Comparison of ENCODE assay signal across 12 cellular contexts in genomic region chr14:96512602-96513397, GRCh38. TPM values are rescaled to one million over a fixed set of nuclear protein-coding genes. Genes with fewer than 3 reads are reported as not detected.
A peak's percentile ranks its signal among the peaks of the same experiment; 100 is the strongest.
DNase-seq lines count a peak whose midpoint lies in the region; FAIRE-seq lines count a peak whose summit lies in the region.
"Had no signal": no experiment of that assay in that cellular context is flagged by ENCODE, and none has a peak within 500 bp of the region (broad histone marks: within the 10 kb centered on the region; RNA-seq: fewer than 3 reads in every experiment).

No MANE protein-coding gene starts in this region.

- H3K27ac Mint-ChIP-seq in activated naive CD4-positive, alpha-beta T cell treated with anti-CD3 and anti-CD28 coated beads, Interleukin-2, amount 50 U/mL, for 24 hours: no peak overlapping the region
- H3K27ac Mint-ChIP-seq in IgD-negative memory B cell: peak overlapping the region in 2 of 3 donors; percentile 16 to 42
- H3K27ac Mint-ChIP-seq: stimulated activated effector memory CD8-positive, alpha-beta T cell treated with anti-CD3 and anti-CD28 coated beads, Interleukin-12 subunit alpha, Interleukin-12 subunit beta, amount 100 ng/mL, for 72 hours had no signal

- H3K9me3 ChIP-seq in iPS-20b (ENCODE audit: insufficient read depth, low read depth, low read length): no peaks in the 10 kb centered on the region
- no peaks in the 10 kb centered on the region for H3K9me3 ChIP-seq in small intestine (ENCODE audit: control insufficient read depth, low read depth)

- 59 to 81% (median 73%) methylated on average over 5 of the region's 5 CpGs for WGBS in small intestine, 3 donors

- H3K9ac ChIP-seq in iPS-20b (ENCODE audit: low read depth, low read length): peak overlapping the region; percentile 23; the same call in 1 of the 2 replicates

- H3K4me3 ChIP-seq in iPS-20b (ENCODE audit: low read length) (peak overlapping the region; percentile 45), small intestine (ENCODE audit: low read depth in 1 of 2, low read length in 2 of 2) (no peak overlapping the region)

- FAIRE-seq in small intestine (lab: Jason Lieb, UNC): no peak

- no peak overlapping the region for H3K27ac ChIP-seq in iPS-20b (ENCODE audit: low read length)
- no peak overlapping the region for H3K27ac ChIP-seq in small intestine (ENCODE audit: low read depth in 1 of 2, low read length in 1 of 2)
- H3K27ac ChIP-seq: brain microvascular endothelial cell had no signal

- no peaks in the 10 kb centered on the region for H3K27me3 Mint-ChIP-seq in activated naive CD4-positive, alpha-beta T cell treated with anti-CD3 and anti-CD28 coated beads, Interleukin-2, amount 50 U/mL, for 24 hours
- no peaks in the 10 kb centered on the region for H3K27me3 Mint-ChIP-seq in IgD-negative memory B cell

- H3K4me3 Mint-ChIP-seq in activated naive CD4-positive, alpha-beta T cell treated with anti-CD3 and anti-CD28 coated beads, Interleukin-2, amount 50 U/mL, for 24 hours: peak overlapping the region; percentile 47
- peak overlapping the region in 2 of 4 donors; percentile 38 to 73 for H3K4me3 Mint-ChIP-seq in IgD-negative memory B cell
- H3K4me3 Mint-ChIP-seq: stimulated activated effector memory CD8-positive, alpha-beta T cell treated with anti-CD3 and anti-CD28 coated beads, Interleukin-12 subunit alpha, Interleukin-12 subunit beta, amount 100 ng/mL, for 72 hours had no signal

- H3K27me3 ChIP-seq in iPS-20b (ENCODE audit: insufficient read depth, low read length): no peaks in the 10 kb centered on the region
- H3K27me3 ChIP-seq in small intestine (ENCODE audit: control insufficient read depth in 2 of 2, insufficient read depth in 2 of 2, low read length in 2 of 2): no peaks in the 10 kb centered on the region
- H3K27me3 ChIP-seq: brain microvascular endothelial cell had no signal

- H3K36me3 ChIP-seq in iPS-20b (ENCODE audit: insufficient read depth, low read depth, low read length) (no peaks in the 10 kb centered on the region), small intestine (ENCODE audit: control insufficient read depth in 2 of 2, insufficient read depth in 2 of 2, low read length in 2 of 2) (no peaks in the 10 kb centered on the region)
- H3K36me3 ChIP-seq: brain microvascular endothelial cell had no signal

- in situ Hi-C loops in KBM-7 (cut with MboI; ENCODE audit: low pct_unique_long_range_greater_than_20kb, low sequenced_read_pairs): no loop called here

- no peak for DNase-seq in activated naive CD4-positive, alpha-beta T cell treated with anti-CD3 and anti-CD28 coated beads, Interleukin-2, amount 50 U/mL, for 16 hours
- DNase-seq in small intestine: peak; percentile 20
- DNase-seq in SIG-M5 treated with dmso at 0.1 percent for 504 hours (lab: John Stamatoyannopoulos, UW; ENCODE audit: unreplicated experiment): no peak
- no peak for DNase-seq in KBM-7
- no peak for DNase-seq in NCI-H82 treated with DMSO at 0.1 percent for 48 hours (lab: John Stamatoyannopoulos, UW; ENCODE audit: unreplicated experiment)
- DNase-seq: brain microvascular endothelial cell, hippocampal formation, SIG-M5 had no signal

- H3K9me3 Mint-ChIP-seq in activated naive CD4-positive, alpha-beta T cell treated with anti-CD3 and anti-CD28 coated beads, Interleukin-2, amount 50 U/mL, for 24 hours: no peaks in the 10 kb centered on the region
- H3K9me3 Mint-ChIP-seq in IgD-negative memory B cell: no peaks in the 10 kb centered on the region
- H3K9me3 Mint-ChIP-seq: stimulated activated effector memory CD8-positive, alpha-beta T cell treated with anti-CD3 and anti-CD28 coated beads, Interleukin-12 subunit alpha, Interleukin-12 subunit beta, amount 100 ng/mL, for 72 hours had no signal

- H3K36me3 Mint-ChIP-seq in activated naive CD4-positive, alpha-beta T cell treated with anti-CD3 and anti-CD28 coated beads, Interleukin-2, amount 50 U/mL, for 24 hours: no peaks in the 10 kb centered on the region
- peaks cover 2% of the 10 kb centered on the region for H3K36me3 Mint-ChIP-seq in IgD-negative memory B cell
- H3K36me3 Mint-ChIP-seq: stimulated activated effector memory CD8-positive, alpha-beta T cell treated with anti-CD3 and anti-CD28 coated beads, Interleukin-12 subunit alpha, Interleukin-12 subunit beta, amount 100 ng/mL, for 72 hours had no signal

- peaks cover 98% of the 10 kb centered on the region for H3K4me1 Mint-ChIP-seq in activated naive CD4-positive, alpha-beta T cell treated with anti-CD3 and anti-CD28 coated beads, Interleukin-2, amount 50 U/mL, for 24 hours
- peaks cover 69 to 84% (median 84%) of the 10 kb centered on the region in 3 donors for H3K4me1 Mint-ChIP-seq in IgD-negative memory B cell

- peaks cover 52% of the 10 kb centered on the region; the same call in 1 of the 2 replicates for H3K4me1 ChIP-seq in iPS-20b (ENCODE audit: insufficient read depth, low read length)
- H3K4me1 ChIP-seq in small intestine (ENCODE audit: control insufficient read depth in 2 of 2, insufficient read depth in 1 of 2, low read depth in 1 of 2, low read length in 1 of 2): peaks cover 8 to 27% of the 10 kb centered on the region in 2 donors

RNA-seq across cellular contexts. Expression of gene PAPOLA, which starts 10.6 kb away (rescaled TPM):
- polyA plus RNA-seq in IgD-negative memory B cell (95.1 TPM), small intestine (10 to 100 TPM; 58.1 to 74.9 (median 73.2) TPM)
